1 cellular context compared by ENCODE assay signal in the genomic region with DNA sequence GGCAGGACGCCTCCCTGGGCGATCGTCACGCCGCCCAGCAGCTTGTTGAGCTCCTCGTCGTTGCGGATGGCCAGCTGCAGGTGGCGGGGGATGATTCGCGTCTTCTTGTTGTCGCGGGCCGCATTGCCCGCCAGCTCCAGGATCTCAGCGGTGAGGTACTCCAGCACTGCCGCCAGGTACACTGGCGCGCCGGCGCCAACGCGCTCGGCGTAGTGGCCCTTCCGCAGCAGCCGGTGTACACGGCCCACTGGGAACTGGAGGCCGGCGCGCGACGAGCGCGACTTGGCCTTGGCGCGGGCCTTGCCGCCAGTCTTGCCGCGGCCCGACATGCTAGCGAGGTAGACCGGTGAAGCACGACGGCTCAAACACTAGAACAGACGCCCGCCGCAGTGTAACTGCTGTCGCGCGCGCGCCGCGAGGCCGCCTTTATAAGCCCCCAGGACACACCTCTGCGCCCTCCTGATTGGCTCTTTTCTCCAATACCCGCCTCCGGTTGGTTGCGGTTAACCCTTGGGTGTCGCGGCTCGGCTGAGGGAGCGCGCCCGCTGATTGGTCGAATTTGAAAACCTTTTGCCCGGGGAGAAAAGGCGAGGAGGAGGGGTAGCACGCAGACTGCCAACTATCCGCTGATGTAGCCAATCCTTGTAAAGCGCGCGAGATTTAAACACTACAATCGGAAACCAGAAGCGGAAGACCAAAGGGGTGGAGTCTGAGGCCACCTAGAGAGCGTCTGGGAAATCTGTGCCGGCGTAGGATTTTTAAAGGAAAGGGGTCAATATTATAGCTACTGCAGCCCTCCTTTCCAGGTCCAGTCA.
TF ChIP-seq lines count a peak whose summit lies in the region.

No MANE protein-coding gene starts in this region.

TF ChIP-seq in IMR-90, 13 proteins besides CTCF, POLR2A, EP300 and RAD21 (continued from another document):
- TF ChIP-seq, protein P1, sequence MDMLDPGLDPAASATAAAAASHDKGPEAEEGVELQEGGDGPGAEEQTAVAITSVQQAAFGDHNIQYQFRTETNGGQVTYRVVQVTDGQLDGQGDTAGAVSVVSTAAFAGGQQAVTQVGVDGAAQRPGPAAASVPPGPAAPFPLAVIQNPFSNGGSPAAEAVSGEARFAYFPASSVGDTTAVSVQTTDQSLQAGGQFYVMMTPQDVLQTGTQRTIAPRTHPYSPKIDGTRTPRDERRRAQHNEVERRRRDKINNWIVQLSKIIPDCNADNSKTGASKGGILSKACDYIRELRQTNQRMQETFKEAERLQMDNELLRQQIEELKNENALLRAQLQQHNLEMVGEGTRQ (IDR thresholded peaks at IDR 0.05; ENCODE audit: low read depth, low read length): no peak
- no peak for TF ChIP-seq CEBPB (IDR thresholded peaks at IDR 0.05; ENCODE audit: low read depth, low read length)
- TF ChIP-seq SMC3 (IDR thresholded peaks at IDR 0.05; ENCODE audit: low read depth, low read length): no peak
- no peak for TF ChIP-seq RFX5 (IDR thresholded peaks at IDR 0.05; ENCODE audit: low read depth, low read length)
- no peak for TF ChIP-seq RCOR1 (IDR thresholded peaks at IDR 0.05; ENCODE audit: insufficient replicate concordance, low read length)
- TF ChIP-seq, protein P2, sequence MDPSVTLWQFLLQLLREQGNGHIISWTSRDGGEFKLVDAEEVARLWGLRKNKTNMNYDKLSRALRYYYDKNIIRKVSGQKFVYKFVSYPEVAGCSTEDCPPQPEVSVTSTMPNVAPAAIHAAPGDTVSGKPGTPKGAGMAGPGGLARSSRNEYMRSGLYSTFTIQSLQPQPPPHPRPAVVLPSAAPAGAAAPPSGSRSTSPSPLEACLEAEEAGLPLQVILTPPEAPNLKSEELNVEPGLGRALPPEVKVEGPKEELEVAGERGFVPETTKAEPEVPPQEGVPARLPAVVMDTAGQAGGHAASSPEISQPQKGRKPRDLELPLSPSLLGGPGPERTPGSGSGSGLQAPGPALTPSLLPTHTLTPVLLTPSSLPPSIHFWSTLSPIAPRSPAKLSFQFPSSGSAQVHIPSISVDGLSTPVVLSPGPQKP (IDR thresholded peaks at IDR 0.05; ENCODE audit: borderline replicate concordance, low read depth, low read length): no peak
- no peak; the same call in 1 of the 2 replicates for TF ChIP-seq FOS (IDR thresholded peaks at IDR 0.05; ENCODE audit: low read depth, low read length)
